Comparison of ENCODE assay signal across 20 cellular contexts in the genomic region with DNA sequence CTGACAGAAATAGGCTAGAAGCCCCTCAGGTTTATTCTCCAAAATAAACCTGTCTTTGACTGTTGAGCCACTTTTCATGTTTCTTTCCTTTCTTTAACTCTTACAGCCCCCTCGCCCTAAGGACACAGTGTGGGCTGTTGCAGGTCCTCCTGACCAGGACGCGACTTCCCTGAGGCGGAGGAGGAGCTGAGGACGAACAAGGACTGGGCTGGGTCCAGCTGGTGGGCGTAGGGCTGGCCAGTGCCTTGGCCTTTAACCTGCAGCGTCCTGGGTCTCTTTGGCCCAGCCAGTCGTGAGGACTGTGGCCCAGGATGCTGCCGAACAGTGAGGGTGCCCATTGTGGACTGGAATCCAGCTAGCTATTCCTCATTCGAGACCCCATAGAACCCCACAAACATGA. TPM values are rescaled to one million over a fixed set of nuclear protein-coding genes. Genes with fewer than 3 reads are reported as not detected.
DNase-seq lines count a peak whose midpoint lies in the region; ATAC-seq, FAIRE-seq and TF ChIP-seq lines count a peak whose summit lies in the region.
"Had no signal": no experiment of that assay in that cellular context is flagged by ENCODE, and none has a peak within 500 bp of the region (broad histone marks: within the 10 kb centered on the region; RNA-seq: fewer than 3 reads in every experiment).

No MANE protein-coding gene starts in this region.

- H3K4me2 ChIP-seq in A549 (peak overlapping the region; percentile 78; the same call in 2 of the 3 replicates), neuronal stem cell (ENCODE audit: insufficient read depth, low read length, poor library complexity, severe bottlenecking) (no peak overlapping the region)

- TF ChIP-seq RAD21 in A549 (conservative IDR thresholded peaks at IDR 0.05 in 1 of 2, IDR thresholded peaks at IDR 0.05 in 1 of 2): no peak

- TF ChIP-seq CTCF in A549 (IDR thresholded peaks at IDR 0.05) (no peak), C4-2B (conservative IDR thresholded peaks at IDR 0.05) (no peak), VCaP (conservative IDR thresholded peaks at IDR 0.05) (no peak), omental fat pad (IDR thresholded peaks at IDR 0.05) (no peak)

- no peak for TF ChIP-seq EP300 in A549 (IDR thresholded peaks at IDR 0.05)

- no peak overlapping the region for H2AK5ac ChIP-seq in neuronal stem cell (ENCODE audit: low read depth, low read length)

- no peak for DNase-seq in A549 (ENCODE audit: low read depth in 1 of 2, low spot score in 1 of 2)
- DNase-seq in neuronal stem cell (ENCODE audit: low spot score): no peak
- DNase-seq in omental fat pad (ENCODE audit: low spot score): no peak
- DNase-seq in LoVo (ENCODE audit: low spot score): no peak
- DNase-seq: CD8-positive, alpha-beta memory T cell; DND-41; IMR-90; NCI-H1092; NCI-H1417 treated with DMSO at 0.1 percent for 48 hours; NCI-H1694 treated with DMSO at 0.1 percent for 48 hours; NCI-H2081; NCI-H2227 treated with DMSO at 0.1 percent for 48 hours; SIG-M5 had no signal

- H4K8ac ChIP-seq in neuronal stem cell (ENCODE audit: low read depth, low read length): no peak overlapping the region

- H4K91ac ChIP-seq in neuronal stem cell (ENCODE audit: low read depth, low read length, poor library complexity): no peak overlapping the region

- TF ChIP-seq POLR2A in A549 (IDR thresholded peaks at IDR 0.05; ENCODE audit: low read length): no peak

- no peak overlapping the region for H3K27ac ChIP-seq in A549
- peak overlapping the region; percentile 61; the same call in 1 of the 2 replicates for H3K27ac ChIP-seq in C4-2B
- peak overlapping the region; percentile 59 for H3K27ac ChIP-seq in VCaP
- no peak overlapping the region for H3K27ac ChIP-seq in neuronal stem cell (replicated peaks; ENCODE audit: low read length)
- H3K27ac ChIP-seq: Peyer's patch, SK-N-MC had no signal

- no peak for FAIRE-seq in A549 (lab: Jason Lieb, UNC)
- FAIRE-seq: H54, HTR-8/SVneo had no signal

- no peak overlapping the region for H2BK15ac ChIP-seq in neuronal stem cell (ENCODE audit: low read length)

- 58% methylated on average over 6 of the region's 10 CpGs for WGBS in A549 (ENCODE audit: missing lambda C conversion rate)
- WGBS in neuronal stem cell (ENCODE audit: extremely low coverage in 2 of 2, insufficient read length in 2 of 2, insufficient replicate concordance in 1 of 2), 2 donors: no CpG with 5 or more reads among the region's 10 CpGs

- POLR2A ChIA-PET in A549 (lab: Yijun Ruan, JAX): no interaction called here

- peak overlapping the region; percentile 6 for H2AFZ ChIP-seq in neuronal stem cell (ENCODE audit: low read length)

- H3K36me3 ChIP-seq in neuronal stem cell (replicated peaks in 1 of 2; ENCODE audit: control insufficient read depth in 2 of 2, insufficient read depth in 2 of 2, low read length in 2 of 2): no peaks in the 10 kb centered on the region
- H3K36me3 ChIP-seq: Peyer's patch had no signal

- H2BK12ac ChIP-seq in neuronal stem cell (ENCODE audit: low read length): no peak overlapping the region

- no peak overlapping the region for H3K23ac ChIP-seq in neuronal stem cell (ENCODE audit: low read depth, low read length, poor library complexity)

- no peaks in the 10 kb centered on the region for H3K79me1 ChIP-seq in neuronal stem cell (ENCODE audit: low read depth, low read length)

- H3K4me3 ChIP-seq in A549 (no peak overlapping the region), neuronal stem cell (ENCODE audit: low read length in 2 of 2) (no peak overlapping the region)
- H3K4me3 ChIP-seq: SK-N-MC had no signal

- no peak overlapping the region for H3K4ac ChIP-seq in neuronal stem cell (ENCODE audit: low read length)

- no peak overlapping the region for H3K18ac ChIP-seq in neuronal stem cell (ENCODE audit: low read length)

- CTCF ChIA-PET in A549 (lab: Yijun Ruan, JAX): interaction anchor here (0.7 to 10.5 kb wide), 2 partner anchors 10 to 15 kb away, joined by 4 to 56 read pairs; no protein-coding TSS in a partner anchor

- H2BK120ac ChIP-seq in neuronal stem cell (ENCODE audit: low read depth, low read length): no peak overlapping the region

- H3K27me3 ChIP-seq in neuronal stem cell (ENCODE audit: control insufficient read depth in 3 of 3, insufficient read depth in 3 of 3, low read depth in 1 of 3, low read length in 3 of 3): no peaks in the 10 kb centered on the region
- H3K27me3 ChIP-seq: Peyer's patch had no signal

- H3K4me1 ChIP-seq in A549 (no peaks in the 10 kb centered on the region; the same call in 2 of the 3 replicates), neuronal stem cell (ENCODE audit: control insufficient read depth in 2 of 2, insufficient read depth in 1 of 2, low read depth in 1 of 2, low read length in 2 of 2) (no peaks in the 10 kb centered on the region)
- H3K4me1 ChIP-seq: Peyer's patch had no signal

- H3K9ac ChIP-seq in neuronal stem cell (ENCODE audit: low read depth, low read length, poor library complexity): no peak overlapping the region

- no peak overlapping the region for H2BK5ac ChIP-seq in neuronal stem cell (ENCODE audit: low read length)

- ATAC-seq in A549: no peak
- no peak for ATAC-seq in HG02588 (IDR thresholded peaks at IDR 0.05; ENCODE audit: unreplicated experiment)
- ATAC-seq in omental fat pad (ENCODE audit: low FRiP score): no peak

- H3K9me3 ChIP-seq in A549 (no peaks in the 10 kb centered on the region), neuronal stem cell (replicated peaks in 1 of 2; ENCODE audit: control insufficient read depth in 2 of 2, insufficient read depth in 1 of 2, low read depth in 1 of 2, low read length in 2 of 2) (peaks cover 0 to 20% of the 10 kb centered on the region in 2 donors)

- no peak overlapping the region for H3K14ac ChIP-seq in neuronal stem cell (ENCODE audit: low read length)

TF ChIP-seq in A549, 52 proteins besides CTCF, POLR2A, EP300 and RAD21:
- no peak for TF ChIP-seq FOXS1 (CRISPR knock-in tag; IDR thresholded peaks at IDR 0.05)
- TF ChIP-seq PBX3 (IDR thresholded peaks at IDR 0.05): no peak

RNA-seq across cellular contexts. Expression of gene BMS1, which starts 13.4 kb away (rescaled TPM):
- polyA plus RNA-seq in A549 (2011; rRNA removed): 14.4 and 17.3 TPM in 2 replicates
- 4.5 and 4.7 TPM in 2 replicates for polyA plus RNA-seq in A549 (2012; cell fraction: cytosol; rRNA removed)
- polyA plus RNA-seq in A549 (2012; cell fraction: nucleus; rRNA removed): 3.2 and 6.2 TPM in 2 replicates
- 20.9 to 23.5 TPM (median 21.2 TPM) in 3 replicates for polyA plus RNA-seq in A549 (2017; fragmentation: RNase III; extraction: RNeasy Plus Mini Kit Qiagen cat#74134 plus additional on column Dnase treatment)
- polyA minus RNA-seq in A549 (2011; rRNA and poly(A)+ RNA removed): 10.5 and 10.8 TPM in 2 replicates
- polyA plus RNA-seq in neuronal stem cell (2013, experiment 1 of 2): 17.2 TPM
- 16.7 TPM for polyA plus RNA-seq in neuronal stem cell (2013, experiment 2 of 2)
- 10 to 100 TPM; 12.4 to 25.2 (median 14.7) TPM for total RNA-seq in omental fat pad

Comparison
In these comparisons a context has a peak if more than half of its experiments do, and no peak if none do; other contexts are left out.
1. H3K27ac ChIP-seq: peak in C4-2B (single experiment) and VCaP (single experiment); none in A549 (0 of 2) and neuronal stem cell (single experiment).